13 cellular contexts compared by ENCODE assay signal in the genomic region with DNA sequence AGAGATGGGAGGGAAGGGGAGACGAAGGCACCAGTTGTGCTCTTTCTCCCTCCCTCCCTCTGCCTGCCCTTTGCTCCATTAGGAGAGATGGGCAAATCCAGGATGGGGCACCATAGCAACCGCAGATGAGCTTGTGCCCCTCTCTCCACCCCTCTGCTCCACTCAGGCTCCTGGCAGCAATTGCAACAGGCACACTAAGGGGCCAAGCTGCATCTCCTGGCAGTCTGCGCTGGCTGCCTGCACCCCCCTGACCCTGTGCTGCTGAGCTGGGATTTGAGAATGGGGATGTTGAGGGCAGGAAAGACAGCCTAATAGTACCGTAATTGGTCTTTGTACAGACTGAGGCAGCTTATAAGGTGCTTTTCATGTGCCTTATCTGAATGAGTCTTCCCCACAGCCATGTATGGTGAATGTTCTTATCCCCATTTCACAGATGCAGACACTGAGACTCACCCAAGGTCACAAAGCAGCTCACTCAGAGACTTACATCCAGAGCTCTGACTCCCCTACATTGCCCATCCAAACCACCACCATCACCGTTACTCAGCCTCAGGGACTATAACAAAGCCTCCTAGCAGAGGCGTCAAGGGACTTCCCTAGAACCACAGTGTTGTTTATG. TPM values are rescaled to one million over a fixed set of nuclear protein-coding genes. Genes with fewer than 3 reads are reported as not detected.
"Had no signal": no experiment of that assay in that cellular context is flagged by ENCODE, and none has a peak within 500 bp of the region (broad histone marks: within the 10 kb centered on the region; RNA-seq: fewer than 3 reads in every experiment).

No MANE protein-coding gene starts in this region.

- H3K36me3 ChIP-seq: esophagus muscularis mucosa, stomach, thoracic aorta had no signal

- H3K36me3 Mint-ChIP-seq: WTC11 had no signal

- H3K9me3 ChIP-seq: esophagus muscularis mucosa, psoas muscle, stomach, thoracic aorta had no signal

- H3K9me3 Mint-ChIP-seq: activated CD4-positive, alpha-beta memory T cell treated with anti-CD3 and anti-CD28 coated beads, Interleukin-2, amount 10 ng/mL, durations not matched to agents 7 days and 5 days; activated T-cell treated with anti-CD3 and anti-CD28 coated beads, Interleukin-2, amount 50 U/mL, for 24 hours; WTC11 had no signal

- H3K27ac ChIP-seq: esophagus muscularis mucosa, psoas muscle, stomach, thoracic aorta had no signal

- DNase-seq: activated CD4-positive, alpha-beta memory T cell treated with anti-CD3 and anti-CD28 coated beads, Interleukin-2, amount 10 ng/mL, durations not matched to agents 7 days and 5 days; activated CD4-positive, alpha-beta T cell treated with anti-CD3 and anti-CD28 coated beads for 4 hours; activated naive CD4-positive, alpha-beta T cell treated with anti-CD3 and anti-CD28 coated beads, Interleukin-2, amount 50 U/mL, for 16 hours; activated T-cell treated with anti-CD3 and anti-CD28 coated beads, Interleukin-2, amount 50 U/mL, for 24 hours; islet precursor cell; midbrain; psoas muscle; stomach had no signal

- H3K4me3 Mint-ChIP-seq: activated CD4-positive, alpha-beta memory T cell treated with anti-CD3 and anti-CD28 coated beads, Interleukin-2, amount 10 ng/mL, durations not matched to agents 7 days and 5 days; activated T-cell treated with anti-CD3 and anti-CD28 coated beads, Interleukin-2, amount 50 U/mL, for 24 hours; WTC11 had no signal

- H3K4me3 ChIP-seq: esophagus muscularis mucosa, psoas muscle, stomach, thoracic aorta had no signal

- H3K27me3 Mint-ChIP-seq: activated T-cell treated with anti-CD3 and anti-CD28 coated beads, Interleukin-2, amount 50 U/mL, for 24 hours had no signal

- ATAC-seq: psoas muscle, sciatic nerve, WTC11 had no signal

- H3K4me1 ChIP-seq: psoas muscle had no signal

- H3K27ac Mint-ChIP-seq: activated CD4-positive, alpha-beta memory T cell treated with anti-CD3 and anti-CD28 coated beads, Interleukin-2, amount 10 ng/mL, durations not matched to agents 7 days and 5 days; activated T-cell treated with anti-CD3 and anti-CD28 coated beads, Interleukin-2, amount 50 U/mL, for 24 hours; WTC11 had no signal

RNA-seq across cellular contexts. Expression of a gene that starts 0.5 kb away (rescaled TPM):
- total RNA-seq: lung microvascular endothelial cell had no signal
